In the genomic region with DNA sequence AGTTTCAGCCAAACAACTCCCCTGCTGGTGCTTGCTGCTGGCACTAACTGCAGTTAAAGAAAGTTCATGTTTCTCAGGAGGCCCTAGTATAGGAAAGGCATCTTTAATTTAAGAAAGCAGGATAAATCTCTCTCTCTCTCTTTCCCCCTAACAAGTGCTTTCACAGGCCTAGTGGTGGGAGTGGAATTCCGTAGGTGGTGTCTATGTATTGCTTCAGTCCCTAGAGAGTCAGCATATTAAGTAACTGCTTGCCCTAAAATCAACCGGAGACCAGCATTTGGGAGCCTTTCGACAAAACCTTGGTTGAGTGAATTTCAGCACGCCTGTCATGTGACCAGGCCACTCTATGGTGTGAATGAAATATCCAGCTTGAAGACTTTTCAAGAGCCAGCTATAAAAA, we compare ENCODE assay signal across 11 cellular contexts.
DNase-seq lines count a peak whose midpoint lies in the region; ATAC-seq, FAIRE-seq and TF ChIP-seq lines count a peak whose summit lies in the region.
"Had no signal": no experiment of that assay in that cellular context is flagged by ENCODE, and none has a peak within 500 bp of the region (broad histone marks: within the 10 kb centered on the region; RNA-seq: fewer than 3 reads in every experiment).

No MANE protein-coding gene starts in this region.

- H3K36me3 Mint-ChIP-seq in activated T-cell treated with anti-CD3 and anti-CD28 coated beads, Interleukin-2, amount 50 U/mL, for 24 hours (ENCODE audit: low read depth), result no peaks in the 10 kb centered on the region

- no peaks in the 10 kb centered on the region for H3K27me3 Mint-ChIP-seq in activated T-cell treated with anti-CD3 and anti-CD28 coated beads, Interleukin-2, amount 50 U/mL, for 24 hours

- H3K27ac ChIP-seq in lung (ENCODE audit: low read depth in 1 of 2, low read length in 1 of 2) (peak overlapping the region in 1 of 2 donors; percentile 54), testis (peak overlapping the region in 1 of 2 donors; percentile 44)
- H3K27ac ChIP-seq: RWPE1 had no signal

- peaks cover 29% of the 10 kb centered on the region for H3K4me1 Mint-ChIP-seq in activated T-cell treated with anti-CD3 and anti-CD28 coated beads, Interleukin-2, amount 50 U/mL, for 24 hours (ENCODE audit: low read depth)

- ATAC-seq in lung (ENCODE audit: insufficient read depth, low FRiP score), result peak; percentile 59
- ATAC-seq: activated CD8-positive, alpha-beta T cell treated with anti-CD3 and anti-CD28 coated beads, Interleukin-2, amount 10 ng/mL, durations not matched to agents 7 days and 5 days had no signal

- DNase-seq in bronchial epithelial cell (ENCODE audit: low read depth), result peak; percentile 29
- DNase-seq in lung (ENCODE audit: low spot score), result peak; percentile 62
- DNase-seq in testis, result peak; percentile 14
- no peak for DNase-seq in stimulated activated CD4-positive, alpha-beta T cell treated with anti-CD3 and anti-CD28 coated beads, Interleukin-4, amount 100 ng/mL, for 4 hours
- no peak for DNase-seq in NCI-H128 (lab: John Stamatoyannopoulos, UW; ENCODE audit: unreplicated experiment)
- DNase-seq in activated T-cell treated with anti-CD3 and anti-CD28 coated beads, Interleukin-2, amount 50 U/mL, for 24 hours, result no peak
- no peak for DNase-seq in LoVo (ENCODE audit: low spot score)
- DNase-seq: activated CD8-positive, alpha-beta T cell treated with anti-CD3 and anti-CD28 coated beads, Interleukin-2, amount 10 ng/mL, durations not matched to agents 7 days and 5 days had no signal

- no peak overlapping the region for H3K4me3 Mint-ChIP-seq in activated T-cell treated with anti-CD3 and anti-CD28 coated beads, Interleukin-2, amount 50 U/mL, for 24 hours
- H3K4me3 Mint-ChIP-seq: activated CD8-positive, alpha-beta T cell treated with anti-CD3 and anti-CD28 coated beads, Interleukin-2, amount 10 ng/mL, durations not matched to agents 7 days and 5 days had no signal

- intact Hi-C loops in testis (cut with DNase I; ENCODE audit: low total_unique reads), result no loop called here

- H3K36me3 ChIP-seq in bronchial epithelial cell (ENCODE audit: control insufficient read depth, insufficient read depth, low read length), result no peaks in the 10 kb centered on the region
- H3K36me3 ChIP-seq in lung (ENCODE audit: control insufficient read depth in 2 of 2, insufficient read depth in 2 of 2, low read length in 2 of 2), result no peaks in the 10 kb centered on the region
- no peaks in the 10 kb centered on the region for H3K36me3 ChIP-seq in testis (ENCODE audit: low read depth, missing control alignments)

- H3K27ac Mint-ChIP-seq in activated T-cell treated with anti-CD3 and anti-CD28 coated beads, Interleukin-2, amount 50 U/mL, for 24 hours, result no peak overlapping the region

- TF ChIP-seq POLR2A in testis (IDR thresholded peaks at IDR 0.05), result no peak

- no peaks in the 10 kb centered on the region for H3K27me3 ChIP-seq in bronchial epithelial cell (ENCODE audit: control insufficient read depth, insufficient read depth, low read length)
- H3K27me3 ChIP-seq in lung (ENCODE audit: control insufficient read depth, insufficient read depth), result no peaks in the 10 kb centered on the region
- no peaks in the 10 kb centered on the region for H3K27me3 ChIP-seq in testis

- peaks cover 0 to 16% of the 10 kb centered on the region in 2 donors for H3K4me1 ChIP-seq in lung (ENCODE audit: control insufficient read depth in 2 of 2, insufficient read depth in 2 of 2, low read length in 2 of 2)
- H3K4me1 ChIP-seq in testis, result peaks cover 20% of the 10 kb centered on the region

- no peak for TF ChIP-seq RAD21 in Ishikawa (IDR thresholded peaks at IDR 0.05; ENCODE audit: low read depth)

- 48 to 59% methylated on average over 4 of the region's 4 CpGs for WGBS in lung, 2 donors
- 53 to 66% methylated on average over 4 of the region's 4 CpGs for WGBS in testis, 2 donors

- FAIRE-seq in bronchial epithelial cell (lab: Jason Lieb, UNC), result no peak
- FAIRE-seq: keratinocyte had no signal

- H3K4me3 ChIP-seq in bronchial epithelial cell (ENCODE audit: low read depth, low read length), result no peak overlapping the region
- H3K4me3 ChIP-seq in lung, result no peak overlapping the region
- no peak overlapping the region for H3K4me3 ChIP-seq in testis

- H3K9me3 Mint-ChIP-seq in activated T-cell treated with anti-CD3 and anti-CD28 coated beads, Interleukin-2, amount 50 U/mL, for 24 hours, result peaks cover 4% of the 10 kb centered on the region

- TF ChIP-seq CTCF in bronchial epithelial cell (IDR thresholded peaks at IDR 0.05; ENCODE audit: insufficient read depth, low read length, severe bottlenecking), result no peak
- no peak for TF ChIP-seq CTCF in lung (IDR thresholded peaks at IDR 0.05; ENCODE audit: control extremely low read depth, extremely low read depth)
- no peak for TF ChIP-seq CTCF in testis (IDR thresholded peaks at IDR 0.05)

- no peak for TF ChIP-seq EP300 in Ishikawa (IDR thresholded peaks at IDR 0.05; ENCODE audit: borderline replicate concordance)

- no peaks in the 10 kb centered on the region for H3K9me3 ChIP-seq in lung (ENCODE audit: control insufficient read depth in 2 of 2, insufficient read depth in 1 of 2, low read length in 1 of 2)
- no peaks in the 10 kb centered on the region for H3K9me3 ChIP-seq in testis

TF ChIP-seq in Ishikawa, 13 proteins besides CTCF, POLR2A, EP300 and RAD21:
- TF ChIP-seq, protein P1, sequence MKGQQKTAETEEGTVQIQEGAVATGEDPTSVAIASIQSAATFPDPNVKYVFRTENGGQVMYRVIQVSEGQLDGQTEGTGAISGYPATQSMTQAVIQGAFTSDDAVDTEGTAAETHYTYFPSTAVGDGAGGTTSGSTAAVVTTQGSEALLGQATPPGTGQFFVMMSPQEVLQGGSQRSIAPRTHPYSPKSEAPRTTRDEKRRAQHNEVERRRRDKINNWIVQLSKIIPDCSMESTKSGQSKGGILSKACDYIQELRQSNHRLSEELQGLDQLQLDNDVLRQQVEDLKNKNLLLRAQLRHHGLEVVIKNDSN (IDR thresholded peaks at IDR 0.05), result peak; percentile 66
- no peak for TF ChIP-seq YY1 (IDR thresholded peaks at IDR 0.05; ENCODE audit: low read depth)
- TF ChIP-seq CREB1 (IDR thresholded peaks at IDR 0.05; ENCODE audit: low read depth), result no peak
- TF ChIP-seq EGR1 (IDR thresholded peaks at IDR 0.05), result no peak
- TF ChIP-seq NFIC (IDR thresholded peaks at IDR 0.05), result no peak
- TF ChIP-seq TEAD4 (IDR thresholded peaks at IDR 0.05), result no peak
- TF ChIP-seq TCF12 (IDR thresholded peaks at IDR 0.05; ENCODE audit: low read depth), result no peak
- TF ChIP-seq, protein P2, sequence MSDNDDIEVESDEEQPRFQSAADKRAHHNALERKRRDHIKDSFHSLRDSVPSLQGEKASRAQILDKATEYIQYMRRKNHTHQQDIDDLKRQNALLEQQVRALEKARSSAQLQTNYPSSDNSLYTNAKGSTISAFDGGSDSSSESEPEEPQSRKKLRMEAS (IDR thresholded peaks at IDR 0.05), result peak; percentile 16; the same call in 1 of the 2 replicates
- TF ChIP-seq CEBPB (IDR thresholded peaks at IDR 0.05), result no peak

Comparison
In these comparisons a context has a peak if more than half of its experiments do, and no peak if none do; other contexts are left out.
1. DNase-seq: peak in bronchial epithelial cell (single experiment), lung (single experiment) and testis (single experiment); none in stimulated activated CD4-positive, alpha-beta T cell treated with anti-CD3 and anti-CD28 coated beads, Interleukin-4, amount 100 ng/mL, for 4 hours (0 of 2), NCI-H128 (single experiment), activated T-cell treated with anti-CD3 and anti-CD28 coated beads, Interleukin-2, amount 50 U/mL, for 24 hours (single experiment) and LoVo (single experiment).